ENCODE assay signal across 8 cellular contexts in the genomic region with DNA sequence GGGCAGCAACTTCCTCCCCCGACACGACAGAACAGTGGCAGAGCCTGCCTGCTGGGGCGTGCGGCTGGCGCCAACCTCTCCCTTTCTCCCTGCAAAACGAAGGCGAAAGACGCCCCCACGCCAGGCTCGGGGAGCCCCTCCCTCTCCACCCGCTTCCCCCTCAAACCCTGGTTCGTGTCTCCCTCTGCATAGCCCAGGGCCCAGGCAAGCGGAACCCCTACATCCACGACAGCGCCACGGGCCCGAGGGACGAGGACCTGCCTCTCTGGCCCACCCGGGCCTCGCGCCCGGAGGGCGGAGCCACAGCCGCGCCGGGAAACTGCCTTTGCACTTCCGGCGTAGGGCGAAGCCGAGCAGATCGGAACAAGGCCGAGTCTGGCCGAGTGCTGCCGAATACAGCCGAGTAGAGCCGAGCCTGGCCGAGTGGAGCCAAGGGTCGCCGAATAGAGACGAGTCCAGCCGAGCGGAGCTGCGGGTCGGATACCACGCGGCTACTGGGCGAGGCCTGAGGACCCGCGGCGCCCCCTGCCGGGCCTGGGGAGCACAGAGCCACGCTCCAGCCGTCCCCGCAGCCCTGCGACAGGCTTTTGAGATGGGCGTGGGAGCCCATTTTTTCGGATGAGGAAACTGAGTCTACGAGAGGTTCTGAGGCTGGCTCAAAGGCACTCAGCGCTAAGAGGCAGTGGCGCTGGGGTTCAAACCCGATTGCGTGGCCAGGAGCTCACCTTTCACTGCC. TPM values are rescaled to one million over a fixed set of nuclear protein-coding genes. Genes with fewer than 3 reads are reported as not detected.
DNase-seq lines count a peak whose midpoint lies in the region; TF ChIP-seq lines count a peak whose summit lies in the region.

No MANE protein-coding gene starts in this region.

- peak overlapping the region; percentile 89 for H3K27ac Mint-ChIP-seq in HFFc6
- H3K27ac Mint-ChIP-seq in activated naive CD4-positive, alpha-beta T cell treated with anti-CD3 and anti-CD28 coated beads, Interleukin-2, amount 50 U/mL, for 24 hours = peak overlapping the region; percentile 82

- peak overlapping the region; percentile 85 for H3K4me3 Mint-ChIP-seq in HFFc6
- peak overlapping the region; percentile 89 for H3K4me3 Mint-ChIP-seq in activated naive CD4-positive, alpha-beta T cell treated with anti-CD3 and anti-CD28 coated beads, Interleukin-2, amount 50 U/mL, for 24 hours

- DNase-seq in HFFc6 (peak; percentile 96), NAMALWA (ENCODE audit: low spot score) (peak; percentile 99), SK-N-DZ (ENCODE audit: low spot score) (peak; percentile 97), glomerular endothelial cell (ENCODE audit: extremely low read depth, low read depth, low spot score) (peak; percentile 81), occipital lobe (lab: John Stamatoyannopoulos, UW) (peak; percentile 95), testis (peak; percentile 98)

- peaks cover 31% of the 10 kb centered on the region for H3K4me1 ChIP-seq in testis

- no peaks in the 10 kb centered on the region for H3K9me3 Mint-ChIP-seq in HFFc6
- H3K9me3 Mint-ChIP-seq in activated naive CD4-positive, alpha-beta T cell treated with anti-CD3 and anti-CD28 coated beads, Interleukin-2, amount 50 U/mL, for 24 hours = no peaks in the 10 kb centered on the region

- no peaks in the 10 kb centered on the region for H3K36me3 ChIP-seq in testis (ENCODE audit: low read depth, missing control alignments)

- no peaks in the 10 kb centered on the region for H3K27me3 ChIP-seq in testis

- no peaks in the 10 kb centered on the region for H3K36me3 Mint-ChIP-seq in HFFc6 (ENCODE audit: low read depth)
- no peaks in the 10 kb centered on the region for H3K36me3 Mint-ChIP-seq in activated naive CD4-positive, alpha-beta T cell treated with anti-CD3 and anti-CD28 coated beads, Interleukin-2, amount 50 U/mL, for 24 hours

- WGBS in testis, 2 donors = 1 to 4% methylated on average over 7 to 38 of the region's 62 CpGs

- peaks cover 2% of the 10 kb centered on the region; the same call in 1 of the 2 replicates for H3K27me3 Mint-ChIP-seq in HFFc6 (ENCODE audit: insufficient read depth)
- H3K27me3 Mint-ChIP-seq in activated naive CD4-positive, alpha-beta T cell treated with anti-CD3 and anti-CD28 coated beads, Interleukin-2, amount 50 U/mL, for 24 hours = no peaks in the 10 kb centered on the region

- TF ChIP-seq CTCF in HFFc6 (IDR thresholded peaks at IDR 0.05) (peak; percentile 93), testis (IDR thresholded peaks at IDR 0.05) (peak; percentile 94 to 98 (median 95))

- intact Hi-C loops in testis (cut with DNase I; ENCODE audit: low total_unique reads) = no loop called here

- no peaks in the 10 kb centered on the region for H3K9me3 ChIP-seq in testis

- H3K4me3 ChIP-seq in GM08714 (ENCODE audit: low read length) (peak overlapping the region; percentile 74), testis (peak overlapping the region; percentile 63 to 69)

- H3K27ac ChIP-seq in testis = peak overlapping the region; percentile 77 to 94

- H3K4me1 Mint-ChIP-seq in HFFc6 (ENCODE audit: low read depth) = peaks cover 31% of the 10 kb centered on the region
- H3K4me1 Mint-ChIP-seq in activated naive CD4-positive, alpha-beta T cell treated with anti-CD3 and anti-CD28 coated beads, Interleukin-2, amount 50 U/mL, for 24 hours = peaks cover 42% of the 10 kb centered on the region

- peak; percentile 94 for TF ChIP-seq POLR2A in testis (IDR thresholded peaks at IDR 0.05)

RNA-seq across cellular contexts. Expression of a gene that starts 11.2 kb away (rescaled TPM):
- 1 to 10 TPM; 3.3 to 5.0 (median 4.0) TPM for total RNA-seq in HFFc6 (2021; fragmentation: NEBNext Ultra II Directional; extraction: Animal tissue kit (Norgen Biotek cat#: 25700))
- 1.0 and 1.8 TPM in 2 replicates for polyA plus RNA-seq in SK-N-DZ (2014; cell fraction: cytosol; rRNA removed)
- 2.6 and 4.0 TPM in 2 replicates for polyA plus RNA-seq in SK-N-DZ (2014; cell fraction: nucleus; rRNA removed)
- total RNA-seq in glomerular endothelial cell (14.2 and 15.2 TPM in 2 replicates), occipital lobe (5.3 TPM), testis (10 to 100 TPM; 12.6 to 14.8 TPM)
- polyA plus RNA-seq in testis (ENCODE audit: insufficient read depth, low read depth, low replicate concordance) = 15.0 TPM

RNA-seq across cellular contexts. Expression of a gene that starts 13.0 kb away (rescaled TPM):
- not detected for total RNA-seq in HFFc6 (2021; fragmentation: NEBNext Ultra II Directional; extraction: Animal tissue kit (Norgen Biotek cat#: 25700))
- polyA plus RNA-seq in SK-N-DZ (2014; cell fraction: cytosol; rRNA removed) = 0.05 and 0.08 TPM in 2 replicates
- polyA plus RNA-seq in SK-N-DZ (2014; cell fraction: nucleus; rRNA removed) = 0.03 TPM in 1 of 2 replicates, not detected in the other
- total RNA-seq in glomerular endothelial cell (0.05 TPM in 1 of 2 replicates, not detected in the other), occipital lobe (not detected), testis (10 to 100 TPM; 40.1 to 54.4 TPM)
- 26.8 TPM for polyA plus RNA-seq in testis (ENCODE audit: insufficient read depth, low read depth, low replicate concordance)

RNA-seq across cellular contexts. Expression of a gene that starts 44.8 kb away (rescaled TPM):
- 10 to 100 TPM; 29.9 to 57.2 (median 53.5) TPM for total RNA-seq in HFFc6 (2021; fragmentation: NEBNext Ultra II Directional; extraction: Animal tissue kit (Norgen Biotek cat#: 25700))
- polyA plus RNA-seq in SK-N-DZ (2014; cell fraction: cytosol; rRNA removed) = 0.44 and 0.71 TPM in 2 replicates
- not detected in 2 replicates for polyA plus RNA-seq in SK-N-DZ (2014; cell fraction: nucleus; rRNA removed)
- total RNA-seq in glomerular endothelial cell = 126 and 218 TPM in 2 replicates
- not detected for total RNA-seq in occipital lobe
- 10 to 100 TPM in 1 of 2 donors, 1 to 10 TPM in 1; 1.2 to 10.7 TPM for total RNA-seq in testis
- polyA plus RNA-seq in testis (ENCODE audit: insufficient read depth, low read depth, low replicate concordance) = 15.5 TPM

RNA-seq across cellular contexts. Expression of a gene that starts 49.6 kb away (rescaled TPM):
- not detected for total RNA-seq in HFFc6 (2021; fragmentation: NEBNext Ultra II Directional; extraction: Animal tissue kit (Norgen Biotek cat#: 25700))
- 0.22 TPM in 1 of 2 replicates, not detected in the other for polyA plus RNA-seq in SK-N-DZ (2014; cell fraction: cytosol; rRNA removed)
- not detected in 2 replicates for polyA plus RNA-seq in SK-N-DZ (2014; cell fraction: nucleus; rRNA removed)
- total RNA-seq in glomerular endothelial cell = 0.18 and 0.34 TPM in 2 replicates
- total RNA-seq in occipital lobe = not detected
- total RNA-seq in testis = 1 to 10 TPM in 1 of 2 donors, under 1 TPM in 1; 0.74 to 1.5 TPM
- 2.9 TPM for polyA plus RNA-seq in testis (ENCODE audit: insufficient read depth, low read depth, low replicate concordance)

Comparison
In these comparisons a context has a peak if more than half of its experiments do, and no peak if none do; other contexts are left out.
1. Peak in every context shown above with its lines: DNase-seq, H3K4me3 ChIP-seq and H3K27ac ChIP-seq.
2. RNA of a gene that starts 13.0 kb away (total RNA-seq): 40.1 to 54.4 TPM in testis; not detected in occipital lobe (single experiment), not detected in HFFc6 and 0.05 TPM in glomerular endothelial cell; every median in the first group is over 10 times any median in the second.